ENCODE assay signal across 2 cellular contexts in genomic region chr17:39651908-39652634, GRCh38.
TF ChIP-seq lines count a peak whose summit lies in the region.

No MANE protein-coding gene starts in this region.

TF ChIP-seq in GM23338, 12 proteins besides CTCF, POLR2A, EP300 and RAD21:
- TF ChIP-seq, protein P1, sequence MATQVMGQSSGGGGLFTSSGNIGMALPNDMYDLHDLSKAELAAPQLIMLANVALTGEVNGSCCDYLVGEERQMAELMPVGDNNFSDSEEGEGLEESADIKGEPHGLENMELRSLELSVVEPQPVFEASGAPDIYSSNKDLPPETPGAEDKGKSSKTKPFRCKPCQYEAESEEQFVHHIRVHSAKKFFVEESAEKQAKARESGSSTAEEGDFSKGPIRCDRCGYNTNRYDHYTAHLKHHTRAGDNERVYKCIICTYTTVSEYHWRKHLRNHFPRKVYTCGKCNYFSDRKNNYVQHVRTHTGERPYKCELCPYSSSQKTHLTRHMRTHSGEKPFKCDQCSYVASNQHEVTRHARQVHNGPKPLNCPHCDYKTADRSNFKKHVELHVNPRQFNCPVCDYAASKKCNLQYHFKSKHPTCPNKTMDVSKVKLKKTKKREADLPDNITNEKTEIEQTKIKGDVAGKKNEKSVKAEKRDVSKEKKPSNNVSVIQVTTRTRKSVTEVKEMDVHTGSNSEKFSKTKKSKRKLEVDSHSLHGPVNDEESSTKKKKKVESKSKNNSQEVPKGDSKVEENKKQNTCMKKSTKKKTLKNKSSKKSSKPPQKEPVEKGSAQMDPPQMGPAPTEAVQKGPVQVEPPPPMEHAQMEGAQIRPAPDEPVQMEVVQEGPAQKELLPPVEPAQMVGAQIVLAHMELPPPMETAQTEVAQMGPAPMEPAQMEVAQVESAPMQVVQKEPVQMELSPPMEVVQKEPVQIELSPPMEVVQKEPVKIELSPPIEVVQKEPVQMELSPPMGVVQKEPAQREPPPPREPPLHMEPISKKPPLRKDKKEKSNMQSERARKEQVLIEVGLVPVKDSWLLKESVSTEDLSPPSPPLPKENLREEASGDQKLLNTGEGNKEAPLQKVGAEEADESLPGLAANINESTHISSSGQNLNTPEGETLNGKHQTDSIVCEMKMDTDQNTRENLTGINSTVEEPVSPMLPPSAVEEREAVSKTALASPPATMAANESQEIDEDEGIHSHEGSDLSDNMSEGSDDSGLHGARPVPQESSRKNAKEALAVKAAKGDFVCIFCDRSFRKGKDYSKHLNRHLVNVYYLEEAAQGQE (IDR thresholded peaks at IDR 0.05; ENCODE audit: unreplicated experiment): no peak
- TF ChIP-seq ZNF331 (CRISPR knock-in tag; IDR thresholded peaks at IDR 0.05; ENCODE audit: low read depth) (no peak), EZH2 (IDR thresholded peaks at IDR 0.05; ENCODE audit: low read depth, unreplicated experiment) (no peak), ZNF114 (CRISPR knock-in tag; IDR thresholded peaks at IDR 0.05) (no peak), CREB1 (CRISPR knock-in tag; IDR thresholded peaks at IDR 0.05; ENCODE audit: low read depth) (no peak), NANOG (IDR thresholded peaks at IDR 0.05; ENCODE audit: borderline replicate concordance) (no peak), ETS1 (IDR thresholded peaks at IDR 0.05) (no peak), JUNB (IDR thresholded peaks at IDR 0.05; ENCODE audit: unreplicated experiment) (no peak), EZH2phosphoT487 (IDR thresholded peaks at IDR 0.05; ENCODE audit: unreplicated experiment) (no peak), STAT1 (IDR thresholded peaks at IDR 0.05; ENCODE audit: unreplicated experiment) (no peak), POLR2AphosphoS5 (IDR thresholded peaks at IDR 0.05; ENCODE audit: low read depth) (no peak)
- TF ChIP-seq, protein P2, sequence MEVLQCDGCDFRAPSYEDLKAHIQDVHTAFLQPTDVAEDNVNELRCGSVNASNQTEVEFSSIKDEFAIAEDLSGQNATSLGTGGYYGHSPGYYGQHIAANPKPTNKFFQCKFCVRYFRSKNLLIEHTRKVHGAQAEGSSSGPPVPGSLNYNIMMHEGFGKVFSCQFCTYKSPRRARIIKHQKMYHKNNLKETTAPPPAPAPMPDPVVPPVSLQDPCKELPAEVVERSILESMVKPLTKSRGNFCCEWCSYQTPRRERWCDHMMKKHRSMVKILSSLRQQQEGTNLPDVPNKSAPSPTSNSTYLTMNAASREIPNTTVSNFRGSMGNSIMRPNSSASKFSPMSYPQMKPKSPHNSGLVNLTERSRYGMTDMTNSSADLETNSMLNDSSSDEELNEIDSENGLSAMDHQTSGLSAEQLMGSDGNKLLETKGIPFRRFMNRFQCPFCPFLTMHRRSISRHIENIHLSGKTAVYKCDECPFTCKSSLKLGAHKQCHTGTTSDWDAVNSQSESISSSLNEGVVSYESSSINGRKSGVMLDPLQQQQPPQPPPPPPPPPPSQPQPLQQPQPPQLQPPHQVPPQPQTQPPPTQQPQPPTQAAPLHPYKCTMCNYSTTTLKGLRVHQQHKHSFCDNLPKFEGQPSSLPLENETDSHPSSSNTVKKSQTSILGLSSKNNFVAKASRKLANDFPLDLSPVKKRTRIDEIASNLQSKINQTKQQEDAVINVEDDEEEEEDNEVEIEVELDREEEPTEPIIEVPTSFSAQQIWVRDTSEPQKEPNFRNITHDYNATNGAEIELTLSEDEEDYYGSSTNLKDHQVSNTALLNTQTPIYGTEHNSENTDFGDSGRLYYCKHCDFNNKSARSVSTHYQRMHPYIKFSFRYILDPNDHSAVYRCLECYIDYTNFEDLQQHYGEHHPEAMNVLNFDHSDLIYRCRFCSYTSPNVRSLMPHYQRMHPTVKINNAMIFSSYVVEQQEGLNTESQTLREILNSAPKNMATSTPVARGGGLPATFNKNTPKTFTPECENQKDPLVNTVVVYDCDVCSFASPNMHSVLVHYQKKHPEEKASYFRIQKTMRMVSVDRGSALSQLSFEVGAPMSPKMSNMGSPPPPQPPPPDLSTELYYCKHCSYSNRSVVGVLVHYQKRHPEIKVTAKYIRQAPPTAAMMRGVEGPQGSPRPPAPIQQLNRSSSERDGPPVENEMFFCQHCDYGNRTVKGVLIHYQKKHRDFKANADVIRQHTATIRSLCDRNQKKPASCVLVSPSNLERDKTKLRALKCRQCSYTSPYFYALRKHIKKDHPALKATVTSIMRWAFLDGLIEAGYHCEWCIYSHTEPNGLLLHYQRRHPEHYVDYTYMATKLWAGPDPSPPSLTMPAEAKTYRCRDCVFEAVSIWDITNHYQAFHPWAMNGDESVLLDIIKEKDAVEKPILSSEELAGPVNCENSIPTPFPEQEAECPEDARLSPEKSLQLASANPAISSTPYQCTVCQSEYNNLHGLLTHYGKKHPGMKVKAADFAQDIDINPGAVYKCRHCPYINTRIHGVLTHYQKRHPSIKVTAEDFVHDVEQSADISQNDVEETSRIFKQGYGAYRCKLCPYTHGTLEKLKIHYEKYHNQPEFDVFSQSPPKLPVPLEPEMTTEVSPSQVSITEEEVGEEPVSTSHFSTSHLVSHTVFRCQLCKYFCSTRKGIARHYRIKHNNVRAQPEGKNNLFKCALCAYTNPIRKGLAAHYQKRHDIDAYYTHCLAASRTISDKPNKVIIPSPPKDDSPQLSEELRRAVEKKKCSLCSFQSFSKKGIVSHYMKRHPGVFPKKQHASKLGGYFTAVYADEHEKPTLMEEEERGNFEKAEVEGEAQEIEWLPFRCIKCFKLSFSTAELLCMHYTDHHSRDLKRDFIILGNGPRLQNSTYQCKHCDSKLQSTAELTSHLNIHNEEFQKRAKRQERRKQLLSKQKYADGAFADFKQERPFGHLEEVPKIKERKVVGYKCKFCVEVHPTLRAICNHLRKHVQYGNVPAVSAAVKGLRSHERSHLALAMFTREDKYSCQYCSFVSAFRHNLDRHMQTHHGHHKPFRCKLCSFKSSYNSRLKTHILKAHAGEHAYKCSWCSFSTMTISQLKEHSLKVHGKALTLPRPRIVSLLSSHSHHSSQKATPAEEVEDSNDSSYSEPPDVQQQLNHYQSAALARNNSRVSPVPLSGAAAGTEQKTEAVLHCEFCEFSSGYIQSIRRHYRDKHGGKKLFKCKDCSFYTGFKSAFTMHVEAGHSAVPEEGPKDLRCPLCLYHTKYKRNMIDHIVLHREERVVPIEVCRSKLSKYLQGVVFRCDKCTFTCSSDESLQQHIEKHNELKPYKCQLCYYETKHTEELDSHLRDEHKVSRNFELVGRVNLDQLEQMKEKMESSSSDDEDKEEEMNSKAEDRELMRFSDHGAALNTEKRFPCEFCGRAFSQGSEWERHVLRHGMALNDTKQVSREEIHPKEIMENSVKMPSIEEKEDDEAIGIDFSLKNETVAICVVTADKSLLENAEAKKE (CRISPR knock-in tag; IDR thresholded peaks at IDR 0.05): no peak

TF ChIP-seq in WTC11, 78 proteins besides CTCF, POLR2A, EP300 and RAD21 (continues in another document):
- TF ChIP-seq SMAD4 (CRISPR knock-in tag; IDR thresholded peaks at IDR 0.05): no peak
- TF ChIP-seq NR1H2 (CRISPR knock-in tag; IDR thresholded peaks at IDR 0.05): no peak
- TF ChIP-seq IRF1 (CRISPR knock-in tag; IDR thresholded peaks at IDR 0.05): no peak
- TF ChIP-seq SP1 (CRISPR knock-in tag; conservative IDR thresholded peaks at IDR 0.05): no peak
- TF ChIP-seq, protein P3, sequence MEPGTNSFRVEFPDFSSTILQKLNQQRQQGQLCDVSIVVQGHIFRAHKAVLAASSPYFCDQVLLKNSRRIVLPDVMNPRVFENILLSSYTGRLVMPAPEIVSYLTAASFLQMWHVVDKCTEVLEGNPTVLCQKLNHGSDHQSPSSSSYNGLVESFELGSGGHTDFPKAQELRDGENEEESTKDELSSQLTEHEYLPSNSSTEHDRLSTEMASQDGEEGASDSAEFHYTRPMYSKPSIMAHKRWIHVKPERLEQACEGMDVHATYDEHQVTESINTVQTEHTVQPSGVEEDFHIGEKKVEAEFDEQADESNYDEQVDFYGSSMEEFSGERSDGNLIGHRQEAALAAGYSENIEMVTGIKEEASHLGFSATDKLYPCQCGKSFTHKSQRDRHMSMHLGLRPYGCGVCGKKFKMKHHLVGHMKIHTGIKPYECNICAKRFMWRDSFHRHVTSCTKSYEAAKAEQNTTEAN (CRISPR knock-in tag; IDR thresholded peaks at IDR 0.05): no peak
- no peak for TF ChIP-seq ZNF423 (CRISPR knock-in tag; IDR thresholded peaks at IDR 0.05)
- no peak for TF ChIP-seq MXD4 (CRISPR knock-in tag; IDR thresholded peaks at IDR 0.05; ENCODE audit: borderline replicate concordance)
- TF ChIP-seq ARID4B (CRISPR knock-in tag; IDR thresholded peaks at IDR 0.05; ENCODE audit: borderline replicate concordance): no peak
- TF ChIP-seq HMGXB4 (CRISPR knock-in tag; IDR thresholded peaks at IDR 0.05): no peak
- TF ChIP-seq ESRRA (CRISPR knock-in tag; IDR thresholded peaks at IDR 0.05; ENCODE audit: borderline replicate concordance): no peak
- TF ChIP-seq, protein P4, sequence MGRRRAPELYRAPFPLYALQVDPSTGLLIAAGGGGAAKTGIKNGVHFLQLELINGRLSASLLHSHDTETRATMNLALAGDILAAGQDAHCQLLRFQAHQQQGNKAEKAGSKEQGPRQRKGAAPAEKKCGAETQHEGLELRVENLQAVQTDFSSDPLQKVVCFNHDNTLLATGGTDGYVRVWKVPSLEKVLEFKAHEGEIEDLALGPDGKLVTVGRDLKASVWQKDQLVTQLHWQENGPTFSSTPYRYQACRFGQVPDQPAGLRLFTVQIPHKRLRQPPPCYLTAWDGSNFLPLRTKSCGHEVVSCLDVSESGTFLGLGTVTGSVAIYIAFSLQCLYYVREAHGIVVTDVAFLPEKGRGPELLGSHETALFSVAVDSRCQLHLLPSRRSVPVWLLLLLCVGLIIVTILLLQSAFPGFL (CRISPR knock-in tag; IDR thresholded peaks at IDR 0.05; ENCODE audit: borderline replicate concordance): no peak
- no peak for TF ChIP-seq ZMAT4 (CRISPR knock-in tag; IDR thresholded peaks at IDR 0.05)
- TF ChIP-seq, protein P5, sequence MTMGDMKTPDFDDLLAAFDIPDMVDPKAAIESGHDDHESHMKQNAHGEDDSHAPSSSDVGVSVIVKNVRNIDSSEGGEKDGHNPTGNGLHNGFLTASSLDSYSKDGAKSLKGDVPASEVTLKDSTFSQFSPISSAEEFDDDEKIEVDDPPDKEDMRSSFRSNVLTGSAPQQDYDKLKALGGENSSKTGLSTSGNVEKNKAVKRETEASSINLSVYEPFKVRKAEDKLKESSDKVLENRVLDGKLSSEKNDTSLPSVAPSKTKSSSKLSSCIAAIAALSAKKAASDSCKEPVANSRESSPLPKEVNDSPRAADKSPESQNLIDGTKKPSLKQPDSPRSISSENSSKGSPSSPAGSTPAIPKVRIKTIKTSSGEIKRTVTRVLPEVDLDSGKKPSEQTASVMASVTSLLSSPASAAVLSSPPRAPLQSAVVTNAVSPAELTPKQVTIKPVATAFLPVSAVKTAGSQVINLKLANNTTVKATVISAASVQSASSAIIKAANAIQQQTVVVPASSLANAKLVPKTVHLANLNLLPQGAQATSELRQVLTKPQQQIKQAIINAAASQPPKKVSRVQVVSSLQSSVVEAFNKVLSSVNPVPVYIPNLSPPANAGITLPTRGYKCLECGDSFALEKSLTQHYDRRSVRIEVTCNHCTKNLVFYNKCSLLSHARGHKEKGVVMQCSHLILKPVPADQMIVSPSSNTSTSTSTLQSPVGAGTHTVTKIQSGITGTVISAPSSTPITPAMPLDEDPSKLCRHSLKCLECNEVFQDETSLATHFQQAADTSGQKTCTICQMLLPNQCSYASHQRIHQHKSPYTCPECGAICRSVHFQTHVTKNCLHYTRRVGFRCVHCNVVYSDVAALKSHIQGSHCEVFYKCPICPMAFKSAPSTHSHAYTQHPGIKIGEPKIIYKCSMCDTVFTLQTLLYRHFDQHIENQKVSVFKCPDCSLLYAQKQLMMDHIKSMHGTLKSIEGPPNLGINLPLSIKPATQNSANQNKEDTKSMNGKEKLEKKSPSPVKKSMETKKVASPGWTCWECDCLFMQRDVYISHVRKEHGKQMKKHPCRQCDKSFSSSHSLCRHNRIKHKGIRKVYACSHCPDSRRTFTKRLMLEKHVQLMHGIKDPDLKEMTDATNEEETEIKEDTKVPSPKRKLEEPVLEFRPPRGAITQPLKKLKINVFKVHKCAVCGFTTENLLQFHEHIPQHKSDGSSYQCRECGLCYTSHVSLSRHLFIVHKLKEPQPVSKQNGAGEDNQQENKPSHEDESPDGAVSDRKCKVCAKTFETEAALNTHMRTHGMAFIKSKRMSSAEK (CRISPR knock-in tag; IDR thresholded peaks at IDR 0.05; ENCODE audit: borderline replicate concordance): no peak
